Comparison of ENCODE assay signal across 17 cellular contexts in genomic region chr11:45757672-45758071, GRCh38. TPM values are rescaled to one million over a fixed set of nuclear protein-coding genes. Genes with fewer than 3 reads are reported as not detected.
A peak's percentile ranks its signal among the peaks of the same experiment; 100 is the strongest.
DNase-seq lines count a peak whose midpoint lies in the region; ATAC-seq and TF ChIP-seq lines count a peak whose summit lies in the region.
"Had no signal": no experiment of that assay in that cellular context is flagged by ENCODE, and none has a peak within 500 bp of the region (broad histone marks: within the 10 kb centered on the region; RNA-seq: fewer than 3 reads in every experiment).

No MANE protein-coding gene starts in this region.

- no peak overlapping the region for H3K4me3 Mint-ChIP-seq in nephron progenitor cell
- H3K4me3 Mint-ChIP-seq: CD4-positive, alpha-beta T cell; HFFc6 had no signal

- H3K27ac ChIP-seq in ascending aorta (peak overlapping the region; percentile 85 to 89), tibial artery (peak overlapping the region; percentile 68 to 70)
- H3K27ac ChIP-seq: C4-2B had no signal

- peaks cover 12% of the 10 kb centered on the region for H3K4me1 Mint-ChIP-seq in nephron progenitor cell

- peaks cover 37% of the 10 kb centered on the region for H3K27me3 Mint-ChIP-seq in nephron progenitor cell (ENCODE audit: low read depth, poor library complexity)

- H3K4me3 ChIP-seq in ascending aorta, result no peak overlapping the region
- H3K4me3 ChIP-seq in tibial artery, result no peak overlapping the region
- H3K4me3 ChIP-seq: K562 had no signal

- intact Hi-C loops in ascending aorta (cut with DNase I), result loop anchor here (5.0 kb wide), 1 partner anchor 90 kb away; the partner anchor contains the start of gene CHST1
- intact Hi-C loops in tibial artery (cut with DNase I; ENCODE audit: low total_unique reads), result no loop called here

- H3K36me3 ChIP-seq in ascending aorta (no peaks in the 10 kb centered on the region), tibial artery (no peaks in the 10 kb centered on the region)

- peak overlapping the region; percentile 29 for H3K27ac Mint-ChIP-seq in nephron progenitor cell
- H3K27ac Mint-ChIP-seq: CD4-positive, alpha-beta T cell; HFFc6 had no signal

- H3K4me1 ChIP-seq in ascending aorta (peaks cover 9 to 64% of the 10 kb centered on the region in 2 donors), tibial artery (peaks cover 0 to 57% (median 16%) of the 10 kb centered on the region in 4 donors)

- DNase-seq in ascending aorta (ENCODE audit: low spot score in 2 of 2) (no peak), nephron progenitor cell (no peak), tibial artery (no peak)
- no peak for DNase-seq in stimulated activated CD8-positive, alpha-beta memory T cell treated with anti-CD3 and anti-CD28 coated beads, Interleukin-4, amount 100 ng/mL, for 48 hours
- DNase-seq: AML-193; Caco-2; CD4-positive, alpha-beta T cell; DMS153; DMS79; GDM1; HCEC 1CT; HFFc6; IMR-90 had no signal

- ATAC-seq in GM18519 (IDR thresholded peaks at IDR 0.05; ENCODE audit: low FRiP score, unreplicated experiment), result no peak
- no peak for ATAC-seq in HG02885 (IDR thresholded peaks at IDR 0.05; ENCODE audit: poor library complexity, unreplicated experiment)
- ATAC-seq: K562 had no signal

- TF ChIP-seq CTCF in ascending aorta (IDR thresholded peaks at IDR 0.05) (no peak), nephron progenitor cell (IDR thresholded peaks at IDR 0.05) (no peak), tibial artery (IDR thresholded peaks at IDR 0.05) (no peak)

- H3K27me3 ChIP-seq in ascending aorta (no peaks in the 10 kb centered on the region), tibial artery (no peaks in the 10 kb centered on the region)

- H3K9me3 ChIP-seq in ascending aorta, result no peaks in the 10 kb centered on the region
- no peaks in the 10 kb centered on the region for H3K9me3 ChIP-seq in tibial artery
- H3K9me3 ChIP-seq: Caco-2 had no signal

- H3K36me3 Mint-ChIP-seq in nephron progenitor cell (ENCODE audit: low read depth), result no peaks in the 10 kb centered on the region

- H3K9me3 Mint-ChIP-seq in nephron progenitor cell, result no peaks in the 10 kb centered on the region
- H3K9me3 Mint-ChIP-seq: CD4-positive, alpha-beta T cell; HFFc6 had no signal

RNA-seq across cellular contexts. Expression of gene SLC35C1, which starts 47.3 kb away (rescaled TPM):
- total RNA-seq in ascending aorta, result 47.7 TPM
